In genomic region chr2:109914552-109914951, GRCh38 we compare ENCODE assay signal across 5 cellular contexts. TPM values are rescaled to one million over a fixed set of nuclear protein-coding genes. Genes with fewer than 3 reads are reported as not detected.
DNase-seq lines count a peak whose midpoint lies in the region; ATAC-seq and TF ChIP-seq lines count a peak whose summit lies in the region.
"Not testable (repeated sequence)": the region's sequence is repeated elsewhere in the genome, so short reads cannot be mapped to it uniquely, and the experiment has no call there.
"Had no signal": no experiment of that assay in that cellular context is flagged by ENCODE, and none has a peak within 500 bp of the region (broad histone marks: within the 10 kb centered on the region; RNA-seq: fewer than 3 reads in every experiment).

No MANE protein-coding gene starts in this region.

- TF ChIP-seq CTCF in right lobe of liver (IDR thresholded peaks at IDR 0.05) = not testable (repeated sequence)

- not testable (repeated sequence) for H3K36me3 ChIP-seq in right lobe of liver

- not testable (repeated sequence) for TF ChIP-seq POLR2A in right lobe of liver (IDR thresholded peaks at IDR 0.05)

- H3K9me3 ChIP-seq in right lobe of liver = not testable (repeated sequence)

- H3K27ac ChIP-seq in right lobe of liver = not testable (repeated sequence)

- peak; percentile 74 for ATAC-seq in left lobe of liver
- peak; percentile 43 to 79 (median 62) for ATAC-seq in right lobe of liver

- DNase-seq in left lobe of liver (ENCODE audit: low spot score); right lobe of liver: not testable (repeated sequence)

- H3K4me3 ChIP-seq in right lobe of liver = not testable (repeated sequence)

- H3K27me3 ChIP-seq in right lobe of liver = not testable (repeated sequence)

- intact Hi-C loops in right lobe of liver (cut with DNase I) = not testable (repeated sequence)

- H3K4me1 ChIP-seq in right lobe of liver = not testable (repeated sequence)

- WGBS in right lobe of liver (ENCODE audit: insufficient coverage, low coverage, low lambda C conversion rate, missing lambda C conversion rate) = no CpG with 5 or more reads among the region's 7 CpGs

RNA-seq across cellular contexts. Expression of gene LIMS3, which starts 16.1 kb away (rescaled TPM):
- total RNA-seq in left lobe of liver (not detected), right lobe of liver (1 to 10 TPM in 1 of 6 experiments, under 1 TPM in 3, not detected in 2; 0.22 to 1.0 (median 0.34) TPM)
- total RNA-seq: Calu3; CD4-positive, CD25-positive, alpha-beta regulatory T cell; CD8-positive, alpha-beta T cell had no signal
